Comparison of ENCODE assay signal across 21 cellular contexts in genomic region chr18:54981076-54981475, GRCh38.
"Had no signal": no experiment of that assay in that cellular context is flagged by ENCODE, and none has a peak within 500 bp of the region (broad histone marks: within the 10 kb centered on the region; RNA-seq: fewer than 3 reads in every experiment).

No MANE protein-coding gene starts in this region.

- H3K27ac ChIP-seq: colonic mucosa, esophagus muscularis mucosa, gastrocnemius medialis, heart right ventricle, left lung, lower lobe of right lung had no signal

- DNase-seq: colonic mucosa; cortex of kidney; effector CD8-positive, alpha-beta T cell; effector memory CD8-positive, alpha-beta T cell; endodermal cell; foreskin fibroblast; foreskin melanocyte; gastrocnemius medialis; glutamatergic neuron; head of caudate nucleus; heart right ventricle; hippocampal formation; left cardiac atrium; left lung; left ventricle myocardium superior; lower lobe of right lung; mesendoderm; midbrain; naive thymus-derived CD4-positive, alpha-beta T cell; natural killer cell had no signal

- ATAC-seq: effector memory CD8-positive, alpha-beta T cell; gastrocnemius medialis; heart right ventricle; left cardiac atrium; left lung; left ventricle myocardium superior; lower lobe of right lung; naive thymus-derived CD4-positive, alpha-beta T cell; natural killer cell had no signal

- H3K27me3 ChIP-seq: colonic mucosa, esophagus muscularis mucosa, gastrocnemius medialis, heart right ventricle, left lung had no signal

- H3K4me3 ChIP-seq: colonic mucosa, esophagus muscularis mucosa, gastrocnemius medialis, heart right ventricle, left lung, lower lobe of right lung had no signal

- H3K36me3 ChIP-seq: colonic mucosa, esophagus muscularis mucosa, gastrocnemius medialis, heart right ventricle, left lung, lower lobe of right lung had no signal

- H3K9me3 ChIP-seq: colonic mucosa, gastrocnemius medialis, left lung, lower lobe of right lung had no signal

- H3K4me1 ChIP-seq: colonic mucosa, esophagus muscularis mucosa, gastrocnemius medialis, heart right ventricle, lower lobe of right lung had no signal
